In genomic region chr20:53897884-53898557, GRCh38 we compare ENCODE assay signal across 10 cellular contexts.
DNase-seq lines count a peak whose midpoint lies in the region; ATAC-seq and TF ChIP-seq lines count a peak whose summit lies in the region.
"Had no signal": no experiment of that assay in that cellular context is flagged by ENCODE, and none has a peak within 500 bp of the region (broad histone marks: within the 10 kb centered on the region; RNA-seq: fewer than 3 reads in every experiment).

No MANE protein-coding gene starts in this region.

- H3K79me2 ChIP-seq in osteoblast (ENCODE audit: insufficient read depth, low read length) = no peaks in the 10 kb centered on the region

- H3K4me1 ChIP-seq in Panc1 (ENCODE audit: control insufficient read depth, insufficient read depth, low read length) (peaks cover 65% of the 10 kb centered on the region), foreskin keratinocyte (peaks cover 32% of the 10 kb centered on the region), osteoblast (ENCODE audit: insufficient read depth, low read length) (peaks cover 30% of the 10 kb centered on the region)

- H3K27ac Mint-ChIP-seq in T-helper 2 cell treated with Interferon-gamma antibody and Interleukin-4, amounts not matched to agents 5 μg/mL and 100 μg/mL, for 36 hours = peak overlapping the region; percentile 8
- H3K27ac Mint-ChIP-seq: dendritic cell treated with granulocyte-macrophage colony-stimulating factor and Interleukin-4, amounts not matched to agents 40 ng/mL and 50 ng/mL, for 4 days had no signal

- H3K9me3 Mint-ChIP-seq in T-helper 2 cell treated with Interferon-gamma antibody and Interleukin-4, amounts not matched to agents 5 μg/mL and 100 μg/mL, for 36 hours = no peaks in the 10 kb centered on the region
- H3K9me3 Mint-ChIP-seq: dendritic cell treated with granulocyte-macrophage colony-stimulating factor and Interleukin-4, amounts not matched to agents 40 ng/mL and 50 ng/mL, for 4 days had no signal

- in situ Hi-C loops in Panc1 (cut with HindIII; ENCODE audit: low pct_unique_long_range_greater_than_20kb, low sequenced_read_pairs) = no loop called here

- H4K20me1 ChIP-seq in osteoblast (ENCODE audit: insufficient read depth, low read length) = no peaks in the 10 kb centered on the region

- POLR2A ChIA-PET in Panc1 (lab: Charles Lee) = interaction anchor here (0.6 to 1.8 kb wide), 10 partner anchors 9 to 312 kb away, joined by 3 to 10 read pairs (median 4); no protein-coding TSS in a partner anchor

- ATAC-seq in Panc1 = peak; percentile 52
- ATAC-seq in foreskin keratinocyte = no peak

- H3K36me3 ChIP-seq in Panc1 (ENCODE audit: control insufficient read depth, insufficient read depth, low read length) (no peaks in the 10 kb centered on the region), osteoblast (ENCODE audit: insufficient read depth, low read length) (no peaks in the 10 kb centered on the region)
- H3K36me3 ChIP-seq: WERI-Rb-1 had no signal

- H3K9me3 ChIP-seq in Panc1 (ENCODE audit: control insufficient read depth, insufficient read depth, low read depth, low read length) (no peaks in the 10 kb centered on the region), osteoblast (ENCODE audit: low read depth, low read length) (no peaks in the 10 kb centered on the region)

- H3K27me3 ChIP-seq in Panc1 (ENCODE audit: control insufficient read depth, insufficient read depth, low read length) (no peaks in the 10 kb centered on the region), foreskin keratinocyte (no peaks in the 10 kb centered on the region), osteoblast (ENCODE audit: insufficient read depth, low read length) (no peaks in the 10 kb centered on the region)

- TSS peak; percentile 87 for BruUV-seq in Panc1 (replicated peaks; lab: Mats Ljungman, UMichigan)

- peak overlapping the region; percentile 38 for H3K4me3 ChIP-seq in Panc1 (ENCODE audit: low read depth in 2 of 2, low read length in 2 of 2)
- H3K4me3 ChIP-seq in skin epidermis = no peak overlapping the region
- no peak overlapping the region for H3K4me3 ChIP-seq in osteoblast (ENCODE audit: insufficient read depth, low read length)

- TF ChIP-seq CTCF in Panc1 (IDR thresholded peaks at IDR 0.05) (no peak), foreskin keratinocyte (conservative IDR thresholded peaks at IDR 0.05) (no peak), osteoblast (IDR thresholded peaks at IDR 0.05; ENCODE audit: extremely low read depth, low read depth, low read length) (no peak)

- intact Hi-C loops in Panc1 (cut with micrococcal nuclease; ENCODE audit: unreplicated experiment) = no loop called here

- H3K4me3 Mint-ChIP-seq in T-helper 2 cell treated with Interferon-gamma antibody and Interleukin-4, amounts not matched to agents 5 μg/mL and 100 μg/mL, for 36 hours = peak overlapping the region; percentile 15
- H3K4me3 Mint-ChIP-seq: dendritic cell treated with granulocyte-macrophage colony-stimulating factor and Interleukin-4, amounts not matched to agents 40 ng/mL and 50 ng/mL, for 4 days had no signal

- H3K4me1 Mint-ChIP-seq in T-helper 2 cell treated with Interferon-gamma antibody and Interleukin-4, amounts not matched to agents 5 μg/mL and 100 μg/mL, for 36 hours (ENCODE audit: low read depth) = peaks cover 51% of the 10 kb centered on the region

- H3K4me2 ChIP-seq in osteoblast (ENCODE audit: insufficient read depth, low read length) = no peak overlapping the region

- H3K27ac ChIP-seq in Panc1 (ENCODE audit: low read length) (peak overlapping the region; percentile 100), foreskin keratinocyte (peak overlapping the region; percentile 81), skin epidermis (peak overlapping the region in 13 of 21 experiments; percentile 5 to 81 (median 55)), osteoblast (ENCODE audit: low read depth, low read length) (no peak overlapping the region)

- no peak overlapping the region for H2AFZ ChIP-seq in osteoblast (ENCODE audit: low read length)

- H3K27me3 Mint-ChIP-seq in T-helper 2 cell treated with Interferon-gamma antibody and Interleukin-4, amounts not matched to agents 5 μg/mL and 100 μg/mL, for 36 hours (ENCODE audit: low read depth) = no peaks in the 10 kb centered on the region
- H3K27me3 Mint-ChIP-seq: dendritic cell treated with granulocyte-macrophage colony-stimulating factor and Interleukin-4, amounts not matched to agents 40 ng/mL and 50 ng/mL, for 4 days had no signal

- no peaks in the 10 kb centered on the region for H3K36me3 Mint-ChIP-seq in T-helper 2 cell treated with Interferon-gamma antibody and Interleukin-4, amounts not matched to agents 5 μg/mL and 100 μg/mL, for 36 hours (ENCODE audit: low read depth)

- CTCF ChIA-PET in Panc1 (lab: Charles Lee) = interaction anchor here (1.6 kb wide), 1 partner anchor 13 kb away, joined by 3 read pairs; no protein-coding TSS in a partner anchor

- no peak for DNase-seq in T-helper 2 cell treated with Interferon-gamma antibody and Interleukin-4, amounts not matched to agents 5 μg/mL and 100 μg/mL, for 36 hours (ENCODE audit: low spot score)
- no peak for DNase-seq in T-helper 2 cell
- no peak for DNase-seq in Panc1 (ENCODE audit: low read depth, low spot score)
- DNase-seq in foreskin keratinocyte = no peak
- DNase-seq in NCI-H226 = no peak
- no peak for DNase-seq in osteoblast (ENCODE audit: insufficient read length, low spot score, missing footprints)
- no peak for DNase-seq in SHP77 (lab: John Stamatoyannopoulos, UW)
- DNase-seq: WERI-Rb-1 had no signal

Comparison
In these comparisons a context has a peak if more than half of its experiments do, and no peak if none do; other contexts are left out.
1. H3K4me3 ChIP-seq: peak in Panc1 (2 of 2); none in skin epidermis (0 of 7) and osteoblast (single experiment).